In the genomic region with DNA sequence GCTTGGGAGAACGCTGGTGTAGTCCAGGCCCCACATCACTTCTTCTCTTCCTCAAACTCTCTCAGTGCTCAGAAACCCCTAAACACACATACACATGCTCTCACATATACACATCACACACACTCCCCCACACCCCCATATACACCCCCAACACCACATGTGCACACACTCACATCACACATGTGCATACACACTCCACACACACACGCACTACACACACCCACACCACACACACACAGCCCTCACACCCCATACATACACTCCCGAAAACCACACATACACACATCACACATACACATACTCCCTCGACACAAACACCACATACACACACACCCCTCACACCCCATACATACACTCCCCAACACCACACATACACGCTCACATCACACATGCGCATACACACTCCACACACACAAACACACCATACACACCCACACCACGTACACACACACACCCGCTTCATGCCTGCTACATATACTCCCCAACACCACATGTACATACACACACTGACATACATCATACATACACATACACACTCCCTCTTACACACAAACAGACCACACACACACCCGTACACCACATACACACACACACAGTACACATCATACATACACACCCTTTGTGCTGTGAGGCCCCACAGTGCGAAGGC, we compare ENCODE assay signal across 1 cellular context.
TF ChIP-seq lines count a peak whose summit lies in the region.

No MANE protein-coding gene starts in this region.

TF ChIP-seq in H1, 55 proteins besides CTCF, POLR2A, EP300 and RAD21:
- TF ChIP-seq, protein P1, sequence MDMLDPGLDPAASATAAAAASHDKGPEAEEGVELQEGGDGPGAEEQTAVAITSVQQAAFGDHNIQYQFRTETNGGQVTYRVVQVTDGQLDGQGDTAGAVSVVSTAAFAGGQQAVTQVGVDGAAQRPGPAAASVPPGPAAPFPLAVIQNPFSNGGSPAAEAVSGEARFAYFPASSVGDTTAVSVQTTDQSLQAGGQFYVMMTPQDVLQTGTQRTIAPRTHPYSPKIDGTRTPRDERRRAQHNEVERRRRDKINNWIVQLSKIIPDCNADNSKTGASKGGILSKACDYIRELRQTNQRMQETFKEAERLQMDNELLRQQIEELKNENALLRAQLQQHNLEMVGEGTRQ (IDR thresholded peaks at IDR 0.05; ENCODE audit: low read length): no peak
- TF ChIP-seq, protein P2, sequence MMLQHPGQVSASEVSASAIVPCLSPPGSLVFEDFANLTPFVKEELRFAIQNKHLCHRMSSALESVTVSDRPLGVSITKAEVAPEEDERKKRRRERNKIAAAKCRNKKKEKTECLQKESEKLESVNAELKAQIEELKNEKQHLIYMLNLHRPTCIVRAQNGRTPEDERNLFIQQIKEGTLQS (IDR thresholded peaks at IDR 0.05; ENCODE audit: insufficient read depth, low read depth, low read length): no peak
- no peak for TF ChIP-seq CREB1 (IDR thresholded peaks at IDR 0.05)
- TF ChIP-seq MAFK (IDR thresholded peaks at IDR 0.05; ENCODE audit: low read depth, low read length): no peak
- TF ChIP-seq SP2 (IDR thresholded peaks at IDR 0.05; ENCODE audit: low read length): no peak
- no peak for TF ChIP-seq KDM5A (IDR thresholded peaks at IDR 0.05; ENCODE audit: low read length)
- TF ChIP-seq KDM4A (IDR thresholded peaks at IDR 0.05; ENCODE audit: low read depth, low read length, severe bottlenecking): no peak
- no peak for TF ChIP-seq TAF1 (IDR thresholded peaks at IDR 0.05; ENCODE audit: low read depth, low read length)
- TF ChIP-seq TEAD4 (IDR thresholded peaks at IDR 0.05; ENCODE audit: low read depth, low read length): no peak
- no peak for TF ChIP-seq FOSL1 (IDR thresholded peaks at IDR 0.05; ENCODE audit: insufficient read depth, low read depth, low read length)
- no peak for TF ChIP-seq HDAC6 (IDR thresholded peaks at IDR 0.05; ENCODE audit: low read depth, low read length)
- no peak for TF ChIP-seq POU5F1 (IDR thresholded peaks at IDR 0.05; ENCODE audit: low read depth, low read length)
- no peak for TF ChIP-seq SIRT6 (IDR thresholded peaks at IDR 0.05; ENCODE audit: low read length)
- TF ChIP-seq BRCA1 (IDR thresholded peaks at IDR 0.05; ENCODE audit: low read depth, low read length): no peak
- TF ChIP-seq SIX5 (IDR thresholded peaks at IDR 0.05; ENCODE audit: low read depth, low read length): no peak
